20 cellular contexts compared by ENCODE assay signal in the genomic region with DNA sequence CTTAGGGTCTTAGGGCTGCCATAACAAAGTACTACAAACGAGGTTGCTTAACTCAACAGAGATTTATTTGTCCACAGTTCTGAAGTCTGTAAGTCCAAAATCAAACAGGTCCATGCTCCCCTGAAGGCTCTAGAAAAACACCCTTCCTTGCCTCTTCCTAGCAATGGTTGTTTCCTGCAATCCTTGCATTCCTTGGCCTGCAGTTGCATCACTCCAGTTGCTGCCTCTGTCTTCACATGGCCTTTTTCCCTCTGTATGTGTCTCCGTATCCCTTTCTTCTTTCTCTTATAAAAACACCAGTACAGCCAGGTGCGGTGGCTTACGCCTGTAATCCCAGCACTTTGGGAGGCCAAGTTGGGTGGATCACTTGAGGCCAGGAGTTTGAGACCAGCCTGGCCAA. TPM values are rescaled to one million over a fixed set of nuclear protein-coding genes. Genes with fewer than 3 reads are reported as not detected.
DNase-seq lines count a peak whose midpoint lies in the region; ATAC-seq, FAIRE-seq and TF ChIP-seq lines count a peak whose summit lies in the region.
"Had no signal": no experiment of that assay in that cellular context is flagged by ENCODE, and none has a peak within 500 bp of the region (broad histone marks: within the 10 kb centered on the region; RNA-seq: fewer than 3 reads in every experiment).

No MANE protein-coding gene starts in this region.

- H2AFZ ChIP-seq in H9 (ENCODE audit: low read length) (no peak overlapping the region), K562 (ENCODE audit: low read depth, low read length) (no peak overlapping the region)

- no peak overlapping the region for H2BK15ac ChIP-seq in H9 (ENCODE audit: low read depth, low read length)

- BruUV-seq in K562 (replicated peaks; lab: Mats Ljungman, UMichigan) = no TSS peak

- TF ChIP-seq RAD21 in K562 (CRISPR knock-in tag; conservative IDR thresholded peaks at IDR 0.05 in 1 of 2, IDR thresholded peaks at IDR 0.05 in 1 of 2) = no peak

- in situ Hi-C loops in K562 (cut with MboI) = no loop called here

- H3K4me3 ChIP-seq in AG10803 (ENCODE audit: low read length) (no peak overlapping the region), K562 (no peak overlapping the region)
- H3K4me3 ChIP-seq: HAP-1 had no signal

- no peak overlapping the region for H3K27ac ChIP-seq in H9 (ENCODE audit: insufficient read length, low read depth, low read length)
- no peak overlapping the region for H3K27ac ChIP-seq in K562 (ENCODE audit: extremely low read depth, low read depth, low read length)

- H3K4me2 ChIP-seq in H9 (ENCODE audit: insufficient read depth, insufficient read length, low read length) (no peak overlapping the region), K562 (ENCODE audit: insufficient read depth, low read length) (no peak overlapping the region)

- no peak overlapping the region for H3K23ac ChIP-seq in H9 (ENCODE audit: insufficient read length, low read depth, low read length)

- no peaks in the 10 kb centered on the region; the same call in 1 of the 2 replicates for H3K4me1 ChIP-seq in H9 (ENCODE audit: insufficient read depth, low read length)
- no peaks in the 10 kb centered on the region for H3K4me1 ChIP-seq in K562 (replicated peaks in 1 of 2; ENCODE audit: control insufficient read depth in 2 of 2, insufficient read depth in 2 of 2, low read length in 2 of 2)

- POLR2A ChIA-PET in K562 (lab: Yijun Ruan, JAX) = no interaction called here

- H2BK120ac ChIP-seq in H9 (ENCODE audit: low read depth, low read length, poor library complexity, severe bottlenecking) = no peak overlapping the region

- H3K9ac ChIP-seq in H9 (ENCODE audit: extremely low read depth, insufficient read length, low read length) = no peak overlapping the region
- H3K9ac ChIP-seq in K562 (ENCODE audit: insufficient read depth in 1 of 2, low read depth in 2 of 2, low read length in 2 of 2) = no peak overlapping the region

- H3K56ac ChIP-seq in H9 (ENCODE audit: insufficient read length, low read depth, low read length) = no peak overlapping the region

- H3K79me2 ChIP-seq in H9 (ENCODE audit: insufficient read depth, low read length) (no peaks in the 10 kb centered on the region; the same call in 1 of the 2 replicates), K562 (ENCODE audit: control insufficient read depth, insufficient read depth, low read length) (no peaks in the 10 kb centered on the region)

- H3K9me3 Mint-ChIP-seq in H9 (peaks cover 4 to 9% of the 10 kb centered on the region in 2 experiments; a peak in 3 of 5 replicates), mesothelial cell of epicardium (peaks cover 31% of the 10 kb centered on the region)

- H3T11ph ChIP-seq in H9 (ENCODE audit: low read length) = no peak overlapping the region

- no peaks in the 10 kb centered on the region for H4K20me1 ChIP-seq in H9 (ENCODE audit: control insufficient read depth, insufficient read depth, insufficient read length)
- no peaks in the 10 kb centered on the region for H4K20me1 ChIP-seq in K562 (replicated peaks; ENCODE audit: control insufficient read depth, insufficient read depth, low read length)

- H3K27me3 Mint-ChIP-seq in H9 (ENCODE audit: low read depth) (no peaks in the 10 kb centered on the region), mesothelial cell of epicardium (ENCODE audit: low read depth) (no peaks in the 10 kb centered on the region)
- H3K27me3 Mint-ChIP-seq: CD4-positive, alpha-beta memory T cell had no signal

- H3K27me3 ChIP-seq in H9 (ENCODE audit: insufficient read depth, low read length) (no peaks in the 10 kb centered on the region), K562 (ENCODE audit: control insufficient read depth in 2 of 2, insufficient read depth in 2 of 2, low read length in 2 of 2) (no peaks in the 10 kb centered on the region)

- peaks cover 23 to 36% (median 25%) of the 10 kb centered on the region in 3 experiments for H3K36me3 Mint-ChIP-seq in H9 (ENCODE audit: insufficient read depth in 1 of 3, low read depth in 3 of 3)
- H3K36me3 Mint-ChIP-seq in mesothelial cell of epicardium = peaks cover 41% of the 10 kb centered on the region
- H3K36me3 Mint-ChIP-seq: CD4-positive, alpha-beta memory T cell had no signal

- WGBS in H9 (ENCODE audit: extremely low coverage, insufficient read length, low lambda C conversion rate) = no CpG with 5 or more reads among the region's 4 CpGs
- WGBS in K562 (ENCODE audit: insufficient coverage, low coverage, missing lambda C conversion rate) = 46% methylated on average over 4 of the region's 4 CpGs

- H3K4me1 Mint-ChIP-seq in H9 (peaks cover 10 to 14% of the 10 kb centered on the region in 2 experiments), mesothelial cell of epicardium (peaks cover 5% of the 10 kb centered on the region)

- H3K9me3 ChIP-seq in H9 (ENCODE audit: control insufficient read depth, low read depth, low read length) (no peaks in the 10 kb centered on the region), K562 (replicated peaks; ENCODE audit: control insufficient read depth, insufficient read depth, low read depth, low read length) (no peaks in the 10 kb centered on the region)

- no peak overlapping the region for H2BK12ac ChIP-seq in H9 (ENCODE audit: insufficient read length, low read depth, low read length)

- no peak for TF ChIP-seq POLR2A in K562 (conservative IDR thresholded peaks at IDR 0.05)

- H3K36me3 ChIP-seq in K562 (ENCODE audit: control insufficient read depth, insufficient read depth, low read length) = no peaks in the 10 kb centered on the region
- H3K36me3 ChIP-seq: HAP-1 had no signal

- H2BK5ac ChIP-seq in H9 (ENCODE audit: insufficient read length, low read length) = no peak overlapping the region

- no peaks in the 10 kb centered on the region for H3K9me1 ChIP-seq in K562 (ENCODE audit: control insufficient read depth, insufficient read depth, low read length)

- H3K79me1 ChIP-seq in H9 (ENCODE audit: insufficient read depth, low read depth, low read length, poor library complexity, severe bottlenecking) = peaks cover 4% of the 10 kb centered on the region

- no peak overlapping the region for H4K91ac ChIP-seq in H9 (ENCODE audit: insufficient read length, low read depth, low read length)

- no peak overlapping the region for H4K5ac ChIP-seq in H9 (ENCODE audit: insufficient read length, low read depth, low read length)

- DNase-seq in AG10803 (ENCODE audit: low read depth) = peak; percentile 40
- no peak for DNase-seq in H9
- DNase-seq in K562 (ENCODE audit: extremely low read depth in 1 of 4, low spot score in 3 of 4) = no peak
- DNase-seq in islet precursor cell = peak; percentile 71
- DNase-seq in NCI-H345 treated with DMSO at 0.1 percent for 48 hours (lab: John Stamatoyannopoulos, UW; ENCODE audit: unreplicated experiment) = no peak
- no peak for DNase-seq in mesothelial cell of epicardium (ENCODE audit: low spot score in 2 of 2, unreplicated experiment in 2 of 2)
- no peak for DNase-seq in stimulated activated naive CD4-positive, alpha-beta T cell (lab: John Stamatoyannopoulos, UW)
- DNase-seq: 8988T; CD4-positive, alpha-beta memory T cell; DMS79 treated with DMSO at 0.1 percent for 48 hours; GF-D8; MV-4-11; NCI-H1417 treated with DMSO at 0.1 percent for 48 hours; NCI-H2029; NCI-H2171; NCI-H446 treated with DMSO at 0.1 percent for 48 hours; NK-92 treated with Interleukin-12 subunit alpha and Interleukin-12 subunit beta, amount 100 ng/mL, for 24 hours had no signal

- H3K18ac ChIP-seq in H9 (ENCODE audit: insufficient read length, low read depth, low read length) = no peak overlapping the region

- H2BK20ac ChIP-seq in H9 (ENCODE audit: low read depth, low read length, poor library complexity, severe bottlenecking) = no peak overlapping the region

- FAIRE-seq in K562 (lab: Jason Lieb, UNC) = no peak
- FAIRE-seq: D721Med had no signal

- H3K14ac ChIP-seq in H9 (ENCODE audit: insufficient read depth, low read length) = no peak overlapping the region

- intact Hi-C loops in K562 (cut with micrococcal nuclease) = no loop called here

- no peak overlapping the region for H2AK5ac ChIP-seq in H9 (ENCODE audit: insufficient read length, low read length)

- CTCF ChIA-PET in K562 (lab: Yijun Ruan, JAX; ENCODE audit: low intra/inter-chr PET ratio) = no interaction called here

- no peak for TF ChIP-seq EP300 in K562 (IDR thresholded peaks at IDR 0.05; ENCODE audit: low read length)

- no peak overlapping the region for H3K4me3 Mint-ChIP-seq in H9
- H3K4me3 Mint-ChIP-seq in mesothelial cell of epicardium = no peak overlapping the region
- H3K4me3 Mint-ChIP-seq: CD4-positive, alpha-beta memory T cell had no signal

- ATAC-seq in K562 (no peak), GM21717 (IDR thresholded peaks at IDR 0.05; ENCODE audit: unreplicated experiment) (no peak)

- TF ChIP-seq CTCF in AG10803 (conservative IDR thresholded peaks at IDR 0.05; ENCODE audit: low read length) (no peak), H9 (conservative IDR thresholded peaks at IDR 0.05) (no peak), K562 (IDR thresholded peaks at IDR 0.05 in 2 of 3, conservative IDR thresholded peaks at IDR 0.05 in 1 of 3; ENCODE audit: insufficient read depth in 2 of 3, low read depth in 1 of 3, low read length in 3 of 3) (no peak), mesothelial cell of epicardium (IDR thresholded peaks at IDR 0.05; ENCODE audit: unreplicated experiment) (no peak)

- no peak overlapping the region for H4K8ac ChIP-seq in H9 (replicated peaks; ENCODE audit: insufficient read length, low read depth, low read length)

- H3K27ac Mint-ChIP-seq in H9 = peak overlapping the region in 2 of 3 experiments; percentile 89; a peak in 5 of 7 replicates
- H3K27ac Mint-ChIP-seq in mesothelial cell of epicardium = no peak overlapping the region
- H3K27ac Mint-ChIP-seq: CD4-positive, alpha-beta memory T cell had no signal

- no peak overlapping the region for H3K4ac ChIP-seq in H9 (ENCODE audit: low read depth, low read length)

- H3K23me2 ChIP-seq in H9 (ENCODE audit: insufficient read length, low read depth, low read length, poor library complexity, severe bottlenecking) = no peaks in the 10 kb centered on the region

RNA-seq across cellular contexts. Expression of a gene that starts 17.4 kb away (rescaled TPM):
- 16.1 and 16.2 TPM in 2 replicates for total RNA-seq in H9 (2021)
- 0.05 TPM in 1 of 2 replicates, not detected in the other for total RNA-seq in K562 (2011; cell fraction: chromatin; rRNA removed; ENCODE audit: low replicate concordance)
- not detected in 2 replicates for total RNA-seq in K562 (2011; cell fraction: nucleolus; rRNA removed)
- total RNA-seq in K562 (2011; cell fraction: nucleoplasm; rRNA removed) = not detected in 2 replicates
- total RNA-seq in K562 (2014; rRNA removed) = 0.05 TPM in 1 of 2 replicates, not detected in the other
- total RNA-seq in K562 (2014; rRNA removed; fragmentation: Illumina TruSeq; extraction: Trizol) = 0.06 TPM in 1 of 2 replicates, not detected in the other
- 0.14 and 0.23 TPM in 2 replicates for total RNA-seq in K562 (2015; rRNA removed; fragmentation: Illumina TruSeq; extraction: Trizol)
- total RNA-seq in K562 (2021) = 0.07 and 0.11 TPM in 2 replicates
- 0.08 and 0.34 TPM in 2 replicates for polyA plus RNA-seq in K562 (2011; rRNA removed)
- polyA plus RNA-seq in K562 (2011; cell fraction: cytosol; rRNA removed) = 0.06 and 0.25 TPM in 2 replicates
- 0.11 TPM in 2 replicates for polyA plus RNA-seq in K562 (2011; cell fraction: nucleus; rRNA removed)
- polyA plus RNA-seq in K562 (2012) = 0.07 and 0.15 TPM in 2 replicates
- polyA plus RNA-seq in K562 (2014; fragmentation: Illumina TruSeq; extraction: Trizol) = 0.04 and 0.06 TPM in 2 replicates
- under 1 TPM; 0.01 TPM for polyA plus RNA-seq in K562 (2014; fragmentation: Nextera tagmentation; extraction: Ambion mirVana)
- polyA plus RNA-seq in K562 (2014; rRNA removed) = 0.11 TPM in 1 of 2 replicates, not detected in the other
- polyA minus RNA-seq in K562 (2011; rRNA and poly(A)+ RNA removed) = 0.07 and 0.24 TPM in 2 replicates
- not detected in 2 replicates for polyA minus RNA-seq in K562 (2011; cell fraction: cytosol; rRNA and poly(A)+ RNA removed)
- 0.11 TPM in 1 of 2 replicates, not detected in the other for polyA minus RNA-seq in K562 (2011; cell fraction: nucleus; rRNA and poly(A)+ RNA removed)
- total RNA-seq in mesothelial cell of epicardium = 14.1 to 15.7 TPM (median 15.4 TPM) in 3 replicates

Comparison
In these comparisons a context has a peak if more than half of its experiments do, and no peak if none do; other contexts are left out.
1. DNase-seq: peak in AG10803 (single experiment) and islet precursor cell (single experiment); none in H9 (single experiment), K562 (0 of 4), NCI-H345 treated with DMSO at 0.1 percent for 48 hours (single experiment), mesothelial cell of epicardium (0 of 2) and stimulated activated naive CD4-positive, alpha-beta T cell (0 of 6).
2. RNA of a gene that starts 17.4 kb away (total RNA-seq): 16.1 to 16.2 TPM in H9 and 14.1 to 15.7 TPM in mesothelial cell of epicardium; 0.05 to 0.23 TPM in K562; every median in the first group is over 10 times any median in the second.